In genomic region chr3:76171647-76172046, GRCh38 we compare ENCODE assay signal across 19 cellular contexts.
DNase-seq lines count a peak whose midpoint lies in the region; ATAC-seq and TF ChIP-seq lines count a peak whose summit lies in the region.
"Had no signal": no experiment of that assay in that cellular context is flagged by ENCODE, and none has a peak within 500 bp of the region (broad histone marks: within the 10 kb centered on the region; RNA-seq: fewer than 3 reads in every experiment).

No MANE protein-coding gene starts in this region.

- H3K14ac ChIP-seq in IMR-90 (replicated peaks; ENCODE audit: low read depth, low read length): no peak overlapping the region

- H3K36me3 ChIP-seq in GM23338 (ENCODE audit: insufficient read depth) (no peaks in the 10 kb centered on the region), IMR-90 (ENCODE audit: control insufficient read depth, insufficient read depth, low read length) (no peaks in the 10 kb centered on the region), endodermal cell (ENCODE audit: control insufficient read depth, insufficient read depth, low read length) (no peaks in the 10 kb centered on the region)
- H3K36me3 ChIP-seq: BE2C; BLaER1 treated with 17β-estradiol and CSF1 and Interleukin-3, amounts not matched to agents 10 nM and 100 nM had no signal

- H3K4me2 ChIP-seq in GM23338: no peak overlapping the region
- no peak overlapping the region for H3K4me2 ChIP-seq in IMR-90 (ENCODE audit: low read depth, low read length)
- H3K4me2 ChIP-seq: BLaER1 treated with 17β-estradiol and CSF1 and Interleukin-3, amounts not matched to agents 10 nM and 100 nM had no signal

- H3K4me3 Mint-ChIP-seq in GM23338: no peak overlapping the region
- no peak overlapping the region for H3K4me3 Mint-ChIP-seq in endodermal cell
- no peak overlapping the region for H3K4me3 Mint-ChIP-seq in activated CD4-positive, alpha-beta memory T cell treated with anti-CD3 and anti-CD28 coated beads, Interleukin-2, amount 10 ng/mL, durations not matched to agents 7 days and 5 days
- H3K4me3 Mint-ChIP-seq: CD14-positive monocyte; CD4-positive, alpha-beta T cell; CD8-positive, alpha-beta memory T cell had no signal

- H3K9ac ChIP-seq in IMR-90 (ENCODE audit: low read depth, low read length) (no peak overlapping the region), endodermal cell (ENCODE audit: extremely low read depth, low read length, poor library complexity, severe bottlenecking) (no peak overlapping the region)
- H3K9ac ChIP-seq: BLaER1 treated with 17β-estradiol and CSF1 and Interleukin-3, amounts not matched to agents 10 nM and 100 nM; GM23248 had no signal

- H3K36me3 Mint-ChIP-seq in GM23338 (ENCODE audit: low read depth) (no peaks in the 10 kb centered on the region; the same call in 2 of the 3 replicates), endodermal cell (ENCODE audit: low read depth) (no peaks in the 10 kb centered on the region)
- no peaks in the 10 kb centered on the region for H3K36me3 Mint-ChIP-seq in activated CD4-positive, alpha-beta memory T cell treated with anti-CD3 and anti-CD28 coated beads, Interleukin-2, amount 10 ng/mL, durations not matched to agents 7 days and 5 days (ENCODE audit: low read depth)
- H3K36me3 Mint-ChIP-seq: CD14-positive monocyte; CD8-positive, alpha-beta memory T cell had no signal

- no peak overlapping the region for H4K5ac ChIP-seq in IMR-90 (ENCODE audit: low read depth, low read length)

- no peaks in the 10 kb centered on the region for H3K9me1 ChIP-seq in IMR-90 (ENCODE audit: insufficient read depth, low read length)

- BruUV-seq in IMR-90 (replicated peaks; lab: Mats Ljungman, UMichigan): no TSS peak

- H3K27me3 ChIP-seq in GM23338 (ENCODE audit: insufficient read depth): no peaks in the 10 kb centered on the region
- H3K27me3 ChIP-seq in IMR-90 (ENCODE audit: control insufficient read depth, insufficient read depth, low read length): no peaks in the 10 kb centered on the region
- no peaks in the 10 kb centered on the region for H3K27me3 ChIP-seq in endodermal cell (ENCODE audit: control insufficient read depth, insufficient read depth, low read length, poor library complexity, severe bottlenecking)
- H3K27me3 ChIP-seq: BE2C; BLaER1 treated with 17β-estradiol and CSF1 and Interleukin-3, amounts not matched to agents 10 nM and 100 nM had no signal

- no peak overlapping the region for H2BK120ac ChIP-seq in IMR-90 (ENCODE audit: low read depth, low read length)

- no peak for TF ChIP-seq CTCF in GM23338 (conservative IDR thresholded peaks at IDR 0.05; ENCODE audit: low read depth in 2 of 2)
- TF ChIP-seq CTCF in IMR-90 (conservative IDR thresholded peaks at IDR 0.05; ENCODE audit: low read depth, low read length): no peak
- no peak for TF ChIP-seq CTCF in endodermal cell (conservative IDR thresholded peaks at IDR 0.05)

- H3K4me1 Mint-ChIP-seq in GM23338: no peaks in the 10 kb centered on the region
- peaks cover 2% of the 10 kb centered on the region for H3K4me1 Mint-ChIP-seq in endodermal cell
- H3K4me1 Mint-ChIP-seq in activated CD4-positive, alpha-beta memory T cell treated with anti-CD3 and anti-CD28 coated beads, Interleukin-2, amount 10 ng/mL, durations not matched to agents 7 days and 5 days: no peaks in the 10 kb centered on the region
- H3K4me1 Mint-ChIP-seq: CD14-positive monocyte; CD8-positive, alpha-beta memory T cell had no signal

- POLR2A ChIA-PET in IMR-90 (lab: Charles Lee; ENCODE audit: unreplicated experiment): no interaction called here
- POLR2A ChIA-PET in activated CD4-positive, alpha-beta memory T cell treated with anti-CD3 and anti-CD28 coated beads, Interleukin-2, amount 10 ng/mL, durations not matched to agents 7 days and 5 days (lab: Charles Lee): no interaction called here

- H2AK5ac ChIP-seq in IMR-90 (ENCODE audit: low read depth, low read length): no peak overlapping the region

- H3K56ac ChIP-seq in IMR-90 (ENCODE audit: extremely low read depth, insufficient read depth, low read length): no peak overlapping the region

- H4K91ac ChIP-seq in IMR-90 (ENCODE audit: insufficient read depth, low read depth, low read length): no peak overlapping the region

- no peak overlapping the region for H2BK15ac ChIP-seq in IMR-90 (ENCODE audit: low read depth, low read length)

- no peak overlapping the region for H3K4me3 ChIP-seq in GM23338
- H3K4me3 ChIP-seq in IMR-90 (ENCODE audit: insufficient read depth, low read depth, low read length): no peak overlapping the region
- H3K4me3 ChIP-seq in endodermal cell (ENCODE audit: low read length): no peak overlapping the region
- H3K4me3 ChIP-seq: BLaER1 treated with 17β-estradiol and CSF1 and Interleukin-3, amounts not matched to agents 10 nM and 100 nM; GM12878; GM23248 had no signal

- no peak overlapping the region for H2AK9ac ChIP-seq in IMR-90 (replicated peaks; ENCODE audit: low read depth, low read length, poor library complexity)

- H3K27me3 Mint-ChIP-seq in GM23338 (ENCODE audit: insufficient read depth, low read depth, poor library complexity): peaks cover 1% of the 10 kb centered on the region
- no peaks in the 10 kb centered on the region for H3K27me3 Mint-ChIP-seq in endodermal cell (ENCODE audit: insufficient read depth)
- H3K27me3 Mint-ChIP-seq in activated CD4-positive, alpha-beta memory T cell treated with anti-CD3 and anti-CD28 coated beads, Interleukin-2, amount 10 ng/mL, durations not matched to agents 7 days and 5 days: no peaks in the 10 kb centered on the region
- H3K27me3 Mint-ChIP-seq: CD4-positive, alpha-beta T cell; CD8-positive, alpha-beta memory T cell had no signal

- H3K27ac Mint-ChIP-seq in GM23338 (peak overlapping the region; percentile 82), endodermal cell (peak overlapping the region; percentile 17)
- H3K27ac Mint-ChIP-seq in activated CD4-positive, alpha-beta memory T cell treated with anti-CD3 and anti-CD28 coated beads, Interleukin-2, amount 10 ng/mL, durations not matched to agents 7 days and 5 days: no peak overlapping the region
- H3K27ac Mint-ChIP-seq: CD14-positive monocyte; CD4-positive, alpha-beta T cell; CD8-positive, alpha-beta memory T cell had no signal

- H3K9me3 Mint-ChIP-seq in GM23338 (peaks cover 7% of the 10 kb centered on the region; the same call in 1 of the 3 replicates), endodermal cell (no peaks in the 10 kb centered on the region)
- peaks cover 12% of the 10 kb centered on the region for H3K9me3 Mint-ChIP-seq in activated CD4-positive, alpha-beta memory T cell treated with anti-CD3 and anti-CD28 coated beads, Interleukin-2, amount 10 ng/mL, durations not matched to agents 7 days and 5 days

- H3F3A ChIP-seq in GM23338 (replicated peaks; ENCODE audit: low read depth): no peaks in the 10 kb centered on the region

- TF ChIP-seq POLR2A in IMR-90 (IDR thresholded peaks at IDR 0.05; ENCODE audit: low read depth, low read length): no peak

- no peak overlapping the region for H3K18ac ChIP-seq in IMR-90 (ENCODE audit: low read depth, low read length)

- no peak for ATAC-seq in GM23338
- ATAC-seq in IMR-90 (ENCODE audit: low read depth): no peak
- ATAC-seq: GM12878 had no signal

- in situ Hi-C loops in IMR-90 (cut with MboI; ENCODE audit: low sequenced_read_pairs): no loop called here

- intact Hi-C loops in IMR-90 (cut with micrococcal nuclease): no loop called here

- H2AFZ ChIP-seq in GM23338 (no peak overlapping the region), IMR-90 (replicated peaks; ENCODE audit: low read length, poor library complexity) (no peak overlapping the region)
- H2AFZ ChIP-seq: GM23248 had no signal

- H3K27ac ChIP-seq in GM23338 (ENCODE audit: low read depth) (no peak overlapping the region), IMR-90 (ENCODE audit: insufficient read depth, low read length) (no peak overlapping the region), endodermal cell (ENCODE audit: low read depth, low read length) (no peak overlapping the region)
- H3K27ac ChIP-seq: BLaER1 treated with 17β-estradiol and CSF1 and Interleukin-3, amounts not matched to agents 10 nM and 100 nM; GM23248 had no signal

- no peak for TF ChIP-seq RAD21 in IMR-90 (IDR thresholded peaks at IDR 0.05; ENCODE audit: low read length)

- H3K79me2 ChIP-seq in GM23338 (replicated peaks; ENCODE audit: insufficient read depth): no peaks in the 10 kb centered on the region

- no peak overlapping the region for H2BK20ac ChIP-seq in IMR-90 (ENCODE audit: low read depth, low read length)

- no peak overlapping the region for H4K8ac ChIP-seq in IMR-90 (ENCODE audit: low read depth in 2 of 2, low read length in 2 of 2)

- no peaks in the 10 kb centered on the region for H3K4me1 ChIP-seq in GM23338 (ENCODE audit: insufficient read depth)
- no peaks in the 10 kb centered on the region for H3K4me1 ChIP-seq in IMR-90 (ENCODE audit: control insufficient read depth, insufficient read depth, low read length)
- no peaks in the 10 kb centered on the region for H3K4me1 ChIP-seq in endodermal cell (ENCODE audit: control insufficient read depth, insufficient read depth, low read length)
- H3K4me1 ChIP-seq: BE2C had no signal

- H4K20me1 ChIP-seq in GM23338 (replicated peaks; ENCODE audit: insufficient read depth) (no peaks in the 10 kb centered on the region), IMR-90 (ENCODE audit: insufficient read depth, low read length) (no peaks in the 10 kb centered on the region)
- H4K20me1 ChIP-seq: BLaER1 treated with 17β-estradiol and CSF1 and Interleukin-3, amounts not matched to agents 10 nM and 100 nM had no signal

- no peaks in the 10 kb centered on the region for H3K9me2 ChIP-seq in GM23338 (ENCODE audit: insufficient read depth)

- H3K9me3 ChIP-seq in IMR-90 (ENCODE audit: control insufficient read depth, insufficient read depth, low read length): no peaks in the 10 kb centered on the region
- no peaks in the 10 kb centered on the region for H3K9me3 ChIP-seq in endodermal cell (ENCODE audit: control insufficient read depth, low read length)
- H3K9me3 ChIP-seq: BE2C had no signal

- dilution Hi-C loops in IMR-90 (cut with HindIII; ENCODE audit: low sequenced_read_pairs, unreplicated experiment): no loop called here

- WGBS in IMR-90 (ENCODE audit: extremely low coverage in 2 of 2, insufficient read length in 1 of 2), 2 experiments: no CpG with 5 or more reads among the region's 3 CpGs
- 93 to 100% methylated on average over 1 to 3 of the region's 3 CpGs for WGBS in endodermal cell (ENCODE audit: insufficient coverage in 1 of 2, insufficient read length in 1 of 2), 2 experiments

- CTCF ChIA-PET in IMR-90 (lab: Yijun Ruan, JAX): no interaction called here
- CTCF ChIA-PET in activated CD4-positive, alpha-beta memory T cell treated with anti-CD3 and anti-CD28 coated beads, Interleukin-2, amount 10 ng/mL, durations not matched to agents 7 days and 5 days (lab: Charles Lee): no interaction called here

- no peaks in the 10 kb centered on the region for H3K79me1 ChIP-seq in IMR-90 (ENCODE audit: low read depth in 1 of 2, low read length in 2 of 2)

- DNase-seq in GM23338 (ENCODE audit: low spot score) (no peak), IMR-90 (no peak), endodermal cell (no peak), dedifferentiated amniotic fluid mesenchymal stem cell (ENCODE audit: extremely low spot score) (no peak), AG20443 (ENCODE audit: low spot score) (no peak)
- no peak for DNase-seq in activated CD4-positive, alpha-beta memory T cell treated with anti-CD3 and anti-CD28 coated beads, Interleukin-2, amount 10 ng/mL, durations not matched to agents 7 days and 5 days
- DNase-seq: AML-193; BE2C; CD4-positive, alpha-beta T cell; CD8-positive, alpha-beta memory T cell; DMS 273 treated with DMSO at 0.1 percent for 48 hours; DMS79; EL; GDM1; GM23248; HCEC 1CT had no signal

- no peak overlapping the region for H2BK5ac ChIP-seq in IMR-90 (ENCODE audit: low read depth, low read length, poor library complexity, severe bottlenecking)

- no peak overlapping the region for H3K4ac ChIP-seq in IMR-90 (ENCODE audit: low read depth, low read length)

- no peak overlapping the region for H3K23ac ChIP-seq in IMR-90 (ENCODE audit: low read depth, low read length)
